ENCODE assay signal across 20 cellular contexts in genomic region chr6:34102099-34102656, GRCh38. TPM values are rescaled to one million over a fixed set of nuclear protein-coding genes. Genes with fewer than 3 reads are reported as not detected.
DNase-seq lines count a peak whose midpoint lies in the region; ATAC-seq and TF ChIP-seq lines count a peak whose summit lies in the region.
"Had no signal": no experiment of that assay in that cellular context is flagged by ENCODE, and none has a peak within 500 bp of the region (broad histone marks: within the 10 kb centered on the region; RNA-seq: fewer than 3 reads in every experiment).

No MANE protein-coding gene starts in this region.

- no peaks in the 10 kb centered on the region for H3K36me3 ChIP-seq in HEK293 (ENCODE audit: control insufficient read depth in 2 of 2, insufficient read depth in 1 of 2, low read length in 2 of 2)
- H3K36me3 ChIP-seq in PC-3 (ENCODE audit: low read depth, low read length), result no peaks in the 10 kb centered on the region
- H3K36me3 ChIP-seq in endocrine pancreas (ENCODE audit: control insufficient read depth, insufficient read depth, low read length), result no peaks in the 10 kb centered on the region
- H3K36me3 ChIP-seq: BLaER1 treated with 17β-estradiol and CSF1 and Interleukin-3, amounts not matched to agents 10 nM and 100 nM had no signal

- H4K20me1 ChIP-seq in PC-3 (ENCODE audit: low read length), result no peaks in the 10 kb centered on the region

- TF ChIP-seq CTCF in HEK293 (tag by site-specific recombination; IDR thresholded peaks at IDR 0.05), result no peak
- TF ChIP-seq CTCF in PC-3 (conservative IDR thresholded peaks at IDR 0.05; ENCODE audit: low read depth, low read length), result no peak
- no peak for TF ChIP-seq CTCF in progenitor cell of endocrine pancreas (IDR thresholded peaks at IDR 0.05; ENCODE audit: unreplicated experiment)

- no peaks in the 10 kb centered on the region for H3K9me3 Mint-ChIP-seq in progenitor cell of endocrine pancreas (ENCODE audit: low read depth)
- H3K9me3 Mint-ChIP-seq: CD8-positive, alpha-beta T cell; H9; IgD-negative memory B cell had no signal

- peak; percentile 55 for ATAC-seq in PC-3
- no peak for ATAC-seq in HG02763 (IDR thresholded peaks at IDR 0.05; ENCODE audit: unreplicated experiment)
- ATAC-seq: CD8-positive, alpha-beta T cell; GM12878; HepG2 had no signal

- H3K9ac ChIP-seq in PC-3 (ENCODE audit: low read length) (no peak overlapping the region), endocrine pancreas (ENCODE audit: control insufficient read depth, insufficient read depth, low read length) (peak overlapping the region; percentile 6)
- H3K9ac ChIP-seq: BLaER1 treated with 17β-estradiol and CSF1 and Interleukin-3, amounts not matched to agents 10 nM and 100 nM had no signal

- H3K4me3 ChIP-seq in HEK293 (ENCODE audit: low read depth, low read length) (no peak overlapping the region), PC-3 (ENCODE audit: low read length) (no peak overlapping the region), endocrine pancreas (ENCODE audit: control insufficient read depth, insufficient read depth, low read length) (no peak overlapping the region)
- H3K4me3 ChIP-seq: BLaER1 treated with 17β-estradiol and CSF1 and Interleukin-3, amounts not matched to agents 10 nM and 100 nM; GM12878 had no signal

- no peak overlapping the region for H3K4me2 ChIP-seq in PC-3 (ENCODE audit: low read length)
- H3K4me2 ChIP-seq: BLaER1 treated with 17β-estradiol and CSF1 and Interleukin-3, amounts not matched to agents 10 nM and 100 nM had no signal

- H3K4me1 Mint-ChIP-seq in progenitor cell of endocrine pancreas (ENCODE audit: low read depth), result peaks cover 2% of the 10 kb centered on the region
- H3K4me1 Mint-ChIP-seq: B cell, IgD-negative memory B cell had no signal

- intact Hi-C loops in PC-3 (cut with micrococcal nuclease), result no loop called here

- no peaks in the 10 kb centered on the region for H3K36me3 Mint-ChIP-seq in progenitor cell of endocrine pancreas (ENCODE audit: insufficient read depth)
- H3K36me3 Mint-ChIP-seq: CD8-positive, alpha-beta T cell; IgD-negative memory B cell had no signal

- H3K9me3 ChIP-seq in HEK293 (ENCODE audit: control insufficient read depth, insufficient read depth, low read depth, low read length) (no peaks in the 10 kb centered on the region), PC-3 (ENCODE audit: low read length) (no peaks in the 10 kb centered on the region), endocrine pancreas (ENCODE audit: control insufficient read depth, low read length) (no peaks in the 10 kb centered on the region)
- H3K9me3 ChIP-seq: BLaER1 treated with 17β-estradiol and CSF1 and Interleukin-3, amounts not matched to agents 10 nM and 100 nM had no signal

- H3F3A ChIP-seq in PC-3 (ENCODE audit: low read length, unreplicated experiment), result no peaks in the 10 kb centered on the region

- no peaks in the 10 kb centered on the region for H3K9me2 ChIP-seq in PC-3 (replicated peaks; ENCODE audit: low read length)

- POLR2A ChIA-PET in HEK293 (lab: Yijun Ruan, JAX) (no interaction called here), PC-3 (lab: Charles Lee; ENCODE audit: unreplicated experiment) (no interaction called here)

- H3K27ac Mint-ChIP-seq in progenitor cell of endocrine pancreas, result peak overlapping the region; percentile 15
- H3K27ac Mint-ChIP-seq: B cell; CD8-positive, alpha-beta T cell; IgD-negative memory B cell had no signal

- CTCF ChIA-PET in HEK293 (lab: Yijun Ruan, JAX) (interaction anchor here (0.6 to 1.5 kb wide), 3 partner anchors 34 to 84 kb away, joined by 3 to 4 read pairs (median 3); no protein-coding TSS in a partner anchor), PC-3 (lab: Charles Lee) (no interaction called here)

- H3K4me1 ChIP-seq in HEK293 (ENCODE audit: control insufficient read depth, insufficient read depth, low read length) (no peaks in the 10 kb centered on the region), PC-3 (ENCODE audit: insufficient read depth, low read length) (no peaks in the 10 kb centered on the region), endocrine pancreas (ENCODE audit: control insufficient read depth, insufficient read depth, low read length) (no peaks in the 10 kb centered on the region)

- peaks cover 23% of the 10 kb centered on the region for H3K27me3 ChIP-seq in PC-3 (ENCODE audit: low read length)
- H3K27me3 ChIP-seq in endocrine pancreas (ENCODE audit: control insufficient read depth, insufficient read depth, low read length), result no peaks in the 10 kb centered on the region
- H3K27me3 ChIP-seq: BLaER1 treated with 17β-estradiol and CSF1 and Interleukin-3, amounts not matched to agents 10 nM and 100 nM had no signal

- peaks cover 19% of the 10 kb centered on the region for H3K27me3 Mint-ChIP-seq in progenitor cell of endocrine pancreas

- no TSS peak for BruUV-seq in PC-3 (replicated peaks; lab: Mats Ljungman, UMichigan)

- no peak overlapping the region for H3K27ac ChIP-seq in HEK293 (ENCODE audit: extremely low read depth, low read depth, low read length)
- no peak overlapping the region for H3K27ac ChIP-seq in PC-3 (ENCODE audit: low read length)
- H3K27ac ChIP-seq: BLaER1 treated with 17β-estradiol and CSF1 and Interleukin-3, amounts not matched to agents 10 nM and 100 nM; HL-60 had no signal

- DNase-seq in PC-3 (no peak), progenitor cell of endocrine pancreas (ENCODE audit: low spot score, unreplicated experiment) (no peak), NCI-H2029 (lab: John Stamatoyannopoulos, UW) (no peak), amniotic stem cell (lab: John Stamatoyannopoulos, UW) (no peak), HT-29 (ENCODE audit: low spot score) (no peak)
- DNase-seq: Calu3; CD8-positive, alpha-beta T cell; DMS79 treated with DMSO at 0.1 percent for 48 hours; GOT3; H9; KBM-7 had no signal

- no peaks in the 10 kb centered on the region for H3K79me2 ChIP-seq in PC-3 (ENCODE audit: low read length)

- H3K4me3 Mint-ChIP-seq in progenitor cell of endocrine pancreas (ENCODE audit: low read depth), result no peak overlapping the region
- H3K4me3 Mint-ChIP-seq: B cell; CD8-positive, alpha-beta T cell; H9; IgD-negative memory B cell had no signal

- no peak overlapping the region for H2AFZ ChIP-seq in PC-3 (ENCODE audit: low read length)

TF ChIP-seq in HEK293, 187 proteins besides CTCF, POLR2A, EP300 and RAD21:
- TF ChIP-seq ZNF623 (tag by site-specific recombination; IDR thresholded peaks at IDR 0.05), result peak; percentile 98
- no peak for TF ChIP-seq ZFP3 (tag by site-specific recombination; IDR thresholded peaks at IDR 0.05; ENCODE audit: low read depth)

RNA-seq across cellular contexts. Expression of gene GRM4, which starts 43.7 kb away (rescaled TPM):
- total RNA-seq in PC-3 (2014; rRNA removed) (not detected in 2 replicates), progenitor cell of endocrine pancreas (0.38 and 0.44 TPM in 2 replicates)
- not detected in 2 replicates for total RNA-seq in HT-29 (2014; rRNA removed; shearing (Covaris generic))
- total RNA-seq: B cell, Calu3, HepG2 had no signal
